21 cellular contexts compared by ENCODE assay signal in genomic region chr2:16851131-16851530, GRCh38.
"Had no signal": no experiment of that assay in that cellular context is flagged by ENCODE, and none has a peak within 500 bp of the region (broad histone marks: within the 10 kb centered on the region; RNA-seq: fewer than 3 reads in every experiment).

No MANE protein-coding gene starts in this region.

- DNase-seq: natural killer cell; occipital lobe; ovary; posterior cingulate gyrus; psoas muscle; right lobe of liver; sigmoid colon; small intestine; stimulated activated CD4-positive, alpha-beta T cell treated with anti-CD3 and anti-CD28 coated beads, Interleukin-15, amount 100 ng/mL, for 24 hours; stimulated activated CD4-positive, alpha-beta T cell treated with anti-CD3 and anti-CD28 coated beads, Interleukin-2, amount 100 ng/mL, for 24 hours; stimulated activated CD4-positive, alpha-beta T cell treated with anti-CD3 and anti-CD28 coated beads, Interleukin-2, amount 100 ng/mL, for 48 hours; stimulated activated CD4-positive, alpha-beta T cell treated with anti-CD3 and anti-CD28 coated beads, Interleukin-4, amount 100 ng/mL, for 24 hours; stimulated activated naive B cell treated with anti-CD40 and anti-IgM and Interleukin-4, amounts not matched to agents 10 μg/mL and 1 μg/mL and 100 μg/mL, for 72 hours; stimulated activated naive CD4-positive, alpha-beta T cell treated with Interleukin-2 at 50 U/mL for 16 hours; stomach; thyroid gland; trophoblast cell; upper lobe of left lung; uterus had no signal

- ATAC-seq: natural killer cell; psoas muscle; right cardiac atrium; right lobe of liver; stimulated activated effector memory CD8-positive, alpha-beta T cell treated with anti-CD3 and anti-CD28 coated beads, Interleukin-12 subunit alpha, Interleukin-12 subunit beta, amount 100 ng/mL, for 72 hours; stimulated activated naive B cell treated with anti-CD40 and anti-IgM and Interleukin-4, amounts not matched to agents 10 μg/mL and 1 μg/mL and 100 μg/mL, for 72 hours had no signal
